ENCODE assay signal across 1 cellular context in genomic region chr1:155000475-155000724, GRCh38.
TF ChIP-seq lines count a peak whose summit lies in the region.

No MANE protein-coding gene starts in this region.

TF ChIP-seq in WTC11, 78 proteins besides CTCF, POLR2A, EP300 and RAD21 (continued from another document):
- TF ChIP-seq STAT6 (CRISPR knock-in tag; conservative IDR thresholded peaks at IDR 0.05; ENCODE audit: low read depth) (no peak), ZNF671 (CRISPR knock-in tag; IDR thresholded peaks at IDR 0.05) (no peak), NFATC4 (CRISPR knock-in tag; IDR thresholded peaks at IDR 0.05) (no peak), OVOL2 (CRISPR knock-in tag; IDR thresholded peaks at IDR 0.05; ENCODE audit: borderline replicate concordance) (no peak), HMGA2 (CRISPR knock-in tag; IDR thresholded peaks at IDR 0.05) (no peak), KAT7 (CRISPR knock-in tag; IDR thresholded peaks at IDR 0.05; ENCODE audit: borderline replicate concordance) (no peak), IRF2 (CRISPR knock-in tag; IDR thresholded peaks at IDR 0.05; ENCODE audit: borderline replicate concordance, low read depth) (no peak), NFE2L1 (CRISPR knock-in tag; IDR thresholded peaks at IDR 0.05) (no peak), GRHL2 (CRISPR knock-in tag; IDR thresholded peaks at IDR 0.05; ENCODE audit: insufficient replicate concordance, severe bottlenecking) (no peak)
- TF ChIP-seq, protein P1, sequence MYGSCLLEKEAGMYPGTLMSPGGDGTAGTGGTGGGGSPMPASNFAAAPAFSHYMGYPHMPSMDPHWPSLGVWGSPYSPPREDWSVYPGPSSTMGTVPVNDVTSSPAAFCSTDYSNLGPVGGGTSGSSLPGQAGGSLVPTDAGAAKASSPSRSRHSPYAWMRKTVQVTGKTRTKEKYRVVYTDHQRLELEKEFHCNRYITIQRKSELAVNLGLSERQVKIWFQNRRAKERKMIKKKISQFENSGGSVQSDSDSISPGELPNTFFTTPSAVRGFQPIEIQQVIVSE (CRISPR knock-in tag; IDR thresholded peaks at IDR 0.05; ENCODE audit: borderline replicate concordance), result no peak
